In genomic region chr17:77088455-77089117, GRCh38 we compare ENCODE assay signal across 1 cellular context.
A peak's percentile ranks its signal among the peaks of the same experiment; 100 is the strongest.
TF ChIP-seq lines count a peak whose summit lies in the region.

No MANE protein-coding gene starts in this region.

TF ChIP-seq in GM12878, 131 proteins besides CTCF, POLR2A, EP300 and RAD21 (continued from another document and continues in another):
- TF ChIP-seq, protein P1, sequence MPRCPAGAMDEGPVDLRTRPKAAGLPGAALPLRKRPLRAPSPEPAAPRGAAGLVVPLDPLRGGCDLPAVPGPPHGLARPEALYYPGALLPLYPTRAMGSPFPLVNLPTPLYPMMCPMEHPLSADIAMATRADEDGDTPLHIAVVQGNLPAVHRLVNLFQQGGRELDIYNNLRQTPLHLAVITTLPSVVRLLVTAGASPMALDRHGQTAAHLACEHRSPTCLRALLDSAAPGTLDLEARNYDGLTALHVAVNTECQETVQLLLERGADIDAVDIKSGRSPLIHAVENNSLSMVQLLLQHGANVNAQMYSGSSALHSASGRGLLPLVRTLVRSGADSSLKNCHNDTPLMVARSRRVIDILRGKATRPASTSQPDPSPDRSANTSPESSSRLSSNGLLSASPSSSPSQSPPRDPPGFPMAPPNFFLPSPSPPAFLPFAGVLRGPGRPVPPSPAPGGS (IDR thresholded peaks at IDR 0.05; ENCODE audit: borderline replicate concordance, insufficient read depth, low read depth, low read length, poor library complexity, severe bottlenecking), result peak; percentile 38
- TF ChIP-seq MEF2B (IDR thresholded peaks at IDR 0.05; ENCODE audit: partially characterized antibody, poor library complexity, severe bottlenecking) (peak; percentile 45), ZSCAN29 (IDR thresholded peaks at IDR 0.05) (no peak), SUPT20H (IDR thresholded peaks at IDR 0.05; ENCODE audit: borderline replicate concordance, control insufficient read depth, low read depth, low read length) (no peak), KDM1A (IDR thresholded peaks at IDR 0.05; ENCODE audit: borderline replicate concordance) (no peak), NRF1 (conservative IDR thresholded peaks at IDR 0.05; ENCODE audit: low read depth, low read length) (no peak; the same call in 1 of the 2 replicates), HSF1 (IDR thresholded peaks at IDR 0.05; ENCODE audit: low read depth, low read length) (no peak), CBX5 (IDR thresholded peaks at IDR 0.05; ENCODE audit: low read depth) (no peak), USF2 (IDR thresholded peaks at IDR 0.05; ENCODE audit: borderline replicate concordance, low read depth, low read length) (peak; percentile 52), SREBF1 (IDR thresholded peaks at IDR 0.05; ENCODE audit: low read length) (no peak), IKZF2 (IDR thresholded peaks at IDR 0.05) (peak; percentile 30 to 47; a peak in 3 of 4 replicates), CEBPZ (IDR thresholded peaks at IDR 0.05; ENCODE audit: low read depth, low read length) (no peak), SMAD5 (IDR thresholded peaks at IDR 0.05; ENCODE audit: low read depth) (peak; percentile 82), PAX5 (IDR thresholded peaks at IDR 0.05; ENCODE audit: borderline replicate concordance, low read depth, low read length) (peak; percentile 65; the same call in 1 of the 2 replicates), CHD1 (IDR thresholded peaks at IDR 0.05; ENCODE audit: low read depth, low read length) (peak; percentile 89; the same call in 1 of the 2 replicates), CBX3 (IDR thresholded peaks at IDR 0.05; ENCODE audit: borderline replicate concordance, low read depth) (no peak), PRDM15 (CRISPR knock-in tag; IDR thresholded peaks at IDR 0.05) (no peak), DPF2 (IDR thresholded peaks at IDR 0.05) (peak; percentile 69; the same call in 1 of the 2 replicates), ATF3 (IDR thresholded peaks at IDR 0.05; ENCODE audit: borderline replicate concordance, extremely low read depth, low read depth, low read length) (peak; percentile 51; the same call in 1 of the 2 replicates), SMC3 (IDR thresholded peaks at IDR 0.05; ENCODE audit: borderline replicate concordance, low read length) (peak; percentile 36), NR2F1 (conservative IDR thresholded peaks at IDR 0.05) (peak; percentile 36; the same call in 1 of the 2 replicates), RCOR1 (conservative IDR thresholded peaks at IDR 0.05; ENCODE audit: low read depth, low read length) (no peak), WRNIP1 (IDR thresholded peaks at IDR 0.05; ENCODE audit: borderline replicate concordance, low read depth, low read length) (peak; percentile 21; the same call in 1 of the 2 replicates), E2F4 (IDR thresholded peaks at IDR 0.05; ENCODE audit: low read depth, low read length) (no peak), POLR2AphosphoS5 (IDR thresholded peaks at IDR 0.05; ENCODE audit: low read length) (peak; percentile 92), TBL1XR1 (IDR thresholded peaks at IDR 0.05; ENCODE audit: low read depth, low read length) (peak; percentile 75; the same call in 1 of the 2 replicates), BHLHE40 (IDR thresholded peaks at IDR 0.05; ENCODE audit: borderline replicate concordance in 1 of 2, low read depth in 2 of 2, low read length in 1 of 2) (peak; percentile 96), YBX1 (IDR thresholded peaks at IDR 0.05) (no peak), NFXL1 (IDR thresholded peaks at IDR 0.05; ENCODE audit: borderline replicate concordance) (no peak), TCF7 (IDR thresholded peaks at IDR 0.05; ENCODE audit: borderline replicate concordance) (no peak), IRF4 (IDR thresholded peaks at IDR 0.05; ENCODE audit: low read depth, low read length) (peak; percentile 84), CHD4 (IDR thresholded peaks at IDR 0.05) (no peak), ASH2L (IDR thresholded peaks at IDR 0.05; ENCODE audit: borderline replicate concordance, low read depth) (no peak), SMARCA5 (IDR thresholded peaks at IDR 0.05) (peak; percentile 89), SREBF2 (IDR thresholded peaks at IDR 0.05; ENCODE audit: low read length) (no peak; the same call in 1 of the 2 replicates), HCFC1 (IDR thresholded peaks at IDR 0.05; ENCODE audit: low read length) (peak; percentile 74), BCL11A (IDR thresholded peaks at IDR 0.05; ENCODE audit: low read depth, low read length) (no peak), FOS (IDR thresholded peaks at IDR 0.05; ENCODE audit: borderline replicate concordance, extremely low read depth, insufficient read length) (no peak), CREB1 (IDR thresholded peaks at IDR 0.05; ENCODE audit: low read depth) (peak; percentile 93)
- TF ChIP-seq, protein P2, sequence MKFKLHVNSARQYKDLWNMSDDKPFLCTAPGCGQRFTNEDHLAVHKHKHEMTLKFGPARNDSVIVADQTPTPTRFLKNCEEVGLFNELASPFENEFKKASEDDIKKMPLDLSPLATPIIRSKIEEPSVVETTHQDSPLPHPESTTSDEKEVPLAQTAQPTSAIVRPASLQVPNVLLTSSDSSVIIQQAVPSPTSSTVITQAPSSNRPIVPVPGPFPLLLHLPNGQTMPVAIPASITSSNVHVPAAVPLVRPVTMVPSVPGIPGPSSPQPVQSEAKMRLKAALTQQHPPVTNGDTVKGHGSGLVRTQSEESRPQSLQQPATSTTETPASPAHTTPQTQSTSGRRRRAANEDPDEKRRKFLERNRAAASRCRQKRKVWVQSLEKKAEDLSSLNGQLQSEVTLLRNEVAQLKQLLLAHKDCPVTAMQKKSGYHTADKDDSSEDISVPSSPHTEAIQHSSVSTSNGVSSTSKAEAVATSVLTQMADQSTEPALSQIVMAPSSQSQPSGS (IDR thresholded peaks at IDR 0.05; ENCODE audit: low read length), result no peak
- TF ChIP-seq, protein P3, sequence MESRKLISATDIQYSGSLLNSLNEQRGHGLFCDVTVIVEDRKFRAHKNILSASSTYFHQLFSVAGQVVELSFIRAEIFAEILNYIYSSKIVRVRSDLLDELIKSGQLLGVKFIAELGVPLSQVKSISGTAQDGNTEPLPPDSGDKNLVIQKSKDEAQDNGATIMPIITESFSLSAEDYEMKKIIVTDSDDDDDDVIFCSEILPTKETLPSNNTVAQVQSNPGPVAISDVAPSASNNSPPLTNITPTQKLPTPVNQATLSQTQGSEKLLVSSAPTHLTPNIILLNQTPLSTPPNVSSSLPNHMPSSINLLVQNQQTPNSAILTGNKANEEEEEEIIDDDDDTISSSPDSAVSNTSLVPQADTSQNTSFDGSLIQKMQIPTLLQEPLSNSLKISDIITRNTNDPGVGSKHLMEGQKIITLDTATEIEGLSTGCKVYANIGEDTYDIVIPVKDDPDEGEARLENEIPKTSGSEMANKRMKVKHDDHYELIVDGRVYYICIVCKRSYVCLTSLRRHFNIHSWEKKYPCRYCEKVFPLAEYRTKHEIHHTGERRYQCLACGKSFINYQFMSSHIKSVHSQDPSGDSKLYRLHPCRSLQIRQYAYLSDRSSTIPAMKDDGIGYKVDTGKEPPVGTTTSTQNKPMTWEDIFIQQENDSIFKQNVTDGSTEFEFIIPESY (IDR thresholded peaks at IDR 0.05), result no peak
- TF ChIP-seq, protein P4, sequence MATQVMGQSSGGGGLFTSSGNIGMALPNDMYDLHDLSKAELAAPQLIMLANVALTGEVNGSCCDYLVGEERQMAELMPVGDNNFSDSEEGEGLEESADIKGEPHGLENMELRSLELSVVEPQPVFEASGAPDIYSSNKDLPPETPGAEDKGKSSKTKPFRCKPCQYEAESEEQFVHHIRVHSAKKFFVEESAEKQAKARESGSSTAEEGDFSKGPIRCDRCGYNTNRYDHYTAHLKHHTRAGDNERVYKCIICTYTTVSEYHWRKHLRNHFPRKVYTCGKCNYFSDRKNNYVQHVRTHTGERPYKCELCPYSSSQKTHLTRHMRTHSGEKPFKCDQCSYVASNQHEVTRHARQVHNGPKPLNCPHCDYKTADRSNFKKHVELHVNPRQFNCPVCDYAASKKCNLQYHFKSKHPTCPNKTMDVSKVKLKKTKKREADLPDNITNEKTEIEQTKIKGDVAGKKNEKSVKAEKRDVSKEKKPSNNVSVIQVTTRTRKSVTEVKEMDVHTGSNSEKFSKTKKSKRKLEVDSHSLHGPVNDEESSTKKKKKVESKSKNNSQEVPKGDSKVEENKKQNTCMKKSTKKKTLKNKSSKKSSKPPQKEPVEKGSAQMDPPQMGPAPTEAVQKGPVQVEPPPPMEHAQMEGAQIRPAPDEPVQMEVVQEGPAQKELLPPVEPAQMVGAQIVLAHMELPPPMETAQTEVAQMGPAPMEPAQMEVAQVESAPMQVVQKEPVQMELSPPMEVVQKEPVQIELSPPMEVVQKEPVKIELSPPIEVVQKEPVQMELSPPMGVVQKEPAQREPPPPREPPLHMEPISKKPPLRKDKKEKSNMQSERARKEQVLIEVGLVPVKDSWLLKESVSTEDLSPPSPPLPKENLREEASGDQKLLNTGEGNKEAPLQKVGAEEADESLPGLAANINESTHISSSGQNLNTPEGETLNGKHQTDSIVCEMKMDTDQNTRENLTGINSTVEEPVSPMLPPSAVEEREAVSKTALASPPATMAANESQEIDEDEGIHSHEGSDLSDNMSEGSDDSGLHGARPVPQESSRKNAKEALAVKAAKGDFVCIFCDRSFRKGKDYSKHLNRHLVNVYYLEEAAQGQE (IDR thresholded peaks at IDR 0.05; ENCODE audit: low read depth, low read length), result no peak
